ENCODE assay signal across 1 cellular context in the genomic region with DNA sequence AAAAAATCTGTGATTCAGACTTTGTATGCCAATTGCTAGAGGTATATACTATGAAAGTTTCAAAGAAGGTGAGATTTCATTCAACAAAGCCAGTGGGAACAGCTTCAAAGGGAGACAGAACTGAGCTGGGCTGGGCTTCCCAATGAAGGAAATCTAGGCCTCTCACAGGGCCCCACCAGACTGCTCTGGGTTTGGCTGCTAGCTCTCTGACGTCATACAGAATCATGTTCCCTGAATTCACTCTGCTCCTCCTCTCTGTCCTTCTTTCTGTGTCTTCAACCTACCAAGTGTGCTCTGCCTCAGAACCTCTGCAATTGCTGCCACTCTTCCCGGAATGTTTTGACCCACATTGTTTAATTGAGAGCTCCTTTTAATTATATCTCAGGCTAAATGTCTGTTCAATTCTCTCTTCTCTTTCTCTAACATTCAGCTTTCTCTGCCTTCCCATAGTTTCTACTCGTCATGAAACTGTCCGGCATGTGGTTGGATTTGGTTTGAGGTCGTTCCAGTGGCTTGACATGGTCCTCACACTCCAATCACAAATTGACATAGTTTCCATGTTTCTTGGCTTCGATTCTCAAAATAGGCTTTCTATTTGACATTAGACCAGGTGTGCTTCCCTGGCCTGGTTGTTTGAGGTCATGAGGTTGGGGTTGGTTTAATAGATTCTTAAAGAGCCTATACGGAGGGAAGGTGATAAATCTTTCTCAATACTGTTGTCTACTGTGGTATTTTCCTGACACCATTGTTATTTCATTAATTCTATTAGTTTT.
TF ChIP-seq lines count a peak whose summit lies in the region.

No MANE protein-coding gene starts in this region.

TF ChIP-seq in WTC11, 78 proteins besides CTCF, POLR2A, EP300 and RAD21 (continued from another document):
- TF ChIP-seq, protein P1, sequence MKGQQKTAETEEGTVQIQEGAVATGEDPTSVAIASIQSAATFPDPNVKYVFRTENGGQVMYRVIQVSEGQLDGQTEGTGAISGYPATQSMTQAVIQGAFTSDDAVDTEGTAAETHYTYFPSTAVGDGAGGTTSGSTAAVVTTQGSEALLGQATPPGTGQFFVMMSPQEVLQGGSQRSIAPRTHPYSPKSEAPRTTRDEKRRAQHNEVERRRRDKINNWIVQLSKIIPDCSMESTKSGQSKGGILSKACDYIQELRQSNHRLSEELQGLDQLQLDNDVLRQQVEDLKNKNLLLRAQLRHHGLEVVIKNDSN (CRISPR knock-in tag; IDR thresholded peaks at IDR 0.05): no peak
- no peak for TF ChIP-seq KAT7 (CRISPR knock-in tag; IDR thresholded peaks at IDR 0.05; ENCODE audit: borderline replicate concordance)
- no peak for TF ChIP-seq MYBL2 (CRISPR knock-in tag; IDR thresholded peaks at IDR 0.05)
- TF ChIP-seq, protein P2, sequence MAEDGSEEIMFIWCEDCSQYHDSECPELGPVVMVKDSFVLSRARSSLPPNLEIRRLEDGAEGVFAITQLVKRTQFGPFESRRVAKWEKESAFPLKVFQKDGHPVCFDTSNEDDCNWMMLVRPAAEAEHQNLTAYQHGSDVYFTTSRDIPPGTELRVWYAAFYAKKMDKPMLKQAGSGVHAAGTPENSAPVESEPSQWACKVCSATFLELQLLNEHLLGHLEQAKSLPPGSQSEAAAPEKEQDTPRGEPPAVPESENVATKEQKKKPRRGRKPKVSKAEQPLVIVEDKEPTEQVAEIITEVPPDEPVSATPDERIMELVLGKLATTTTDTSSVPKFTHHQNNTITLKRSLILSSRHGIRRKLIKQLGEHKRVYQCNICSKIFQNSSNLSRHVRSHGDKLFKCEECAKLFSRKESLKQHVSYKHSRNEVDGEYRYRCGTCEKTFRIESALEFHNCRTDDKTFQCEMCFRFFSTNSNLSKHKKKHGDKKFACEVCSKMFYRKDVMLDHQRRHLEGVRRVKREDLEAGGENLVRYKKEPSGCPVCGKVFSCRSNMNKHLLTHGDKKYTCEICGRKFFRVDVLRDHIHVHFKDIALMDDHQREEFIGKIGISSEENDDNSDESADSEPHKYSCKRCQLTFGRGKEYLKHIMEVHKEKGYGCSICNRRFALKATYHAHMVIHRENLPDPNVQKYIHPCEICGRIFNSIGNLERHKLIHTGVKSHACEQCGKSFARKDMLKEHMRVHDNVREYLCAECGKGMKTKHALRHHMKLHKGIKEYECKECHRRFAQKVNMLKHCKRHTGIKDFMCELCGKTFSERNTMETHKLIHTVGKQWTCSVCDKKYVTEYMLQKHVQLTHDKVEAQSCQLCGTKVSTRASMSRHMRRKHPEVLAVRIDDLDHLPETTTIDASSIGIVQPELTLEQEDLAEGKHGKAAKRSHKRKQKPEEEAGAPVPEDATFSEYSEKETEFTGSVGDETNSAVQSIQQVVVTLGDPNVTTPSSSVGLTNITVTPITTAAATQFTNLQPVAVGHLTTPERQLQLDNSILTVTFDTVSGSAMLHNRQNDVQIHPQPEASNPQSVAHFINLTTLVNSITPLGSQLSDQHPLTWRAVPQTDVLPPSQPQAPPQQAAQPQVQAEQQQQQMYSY (CRISPR knock-in tag; IDR thresholded peaks at IDR 0.05): no peak
- TF ChIP-seq NFATC4 (CRISPR knock-in tag; IDR thresholded peaks at IDR 0.05): no peak
- TF ChIP-seq GTF2I (CRISPR knock-in tag; conservative IDR thresholded peaks at IDR 0.05): no peak
- no peak for TF ChIP-seq ZNF219 (CRISPR knock-in tag; IDR thresholded peaks at IDR 0.05; ENCODE audit: borderline replicate concordance)
